8 cellular contexts compared by ENCODE assay signal in the genomic region with DNA sequence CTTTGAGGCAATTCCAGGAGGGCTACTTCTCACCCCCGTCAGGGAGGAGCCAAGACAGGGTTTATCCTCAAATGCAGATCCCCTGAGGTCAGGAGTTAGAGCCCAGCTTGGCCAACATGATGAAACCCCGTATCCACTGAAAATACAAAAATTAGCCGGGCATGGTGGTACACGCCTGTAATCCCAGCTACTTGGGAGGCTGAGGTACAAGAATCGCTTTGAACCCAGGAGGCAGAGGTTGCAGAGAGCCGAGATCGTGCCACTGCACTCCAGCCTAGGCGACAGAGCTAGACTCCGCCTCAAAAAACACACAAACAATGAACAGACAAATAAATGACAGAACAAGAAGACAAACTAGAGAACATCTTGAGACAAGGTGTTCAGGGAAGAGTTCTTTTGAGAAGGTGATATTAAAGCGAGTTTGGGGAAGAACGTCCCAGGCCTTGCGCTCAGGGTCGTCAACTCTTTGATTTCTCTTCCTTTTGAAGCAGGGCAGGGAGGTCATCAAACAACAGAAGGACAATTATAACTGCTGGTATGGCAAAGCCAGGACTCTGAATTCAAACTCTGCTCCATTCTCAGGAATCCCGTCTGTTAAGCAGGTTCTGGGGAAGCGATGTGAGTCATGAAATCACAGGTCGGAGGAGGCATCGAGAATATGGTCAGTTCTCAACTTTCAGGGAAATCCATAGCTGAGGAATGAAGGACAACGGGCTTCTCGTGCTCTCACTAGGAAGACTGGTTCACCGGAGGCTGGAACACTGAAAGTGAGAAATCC. TPM values are rescaled to one million over a fixed set of nuclear protein-coding genes. Genes with fewer than 3 reads are reported as not detected.
DNase-seq lines count a peak whose midpoint lies in the region; ATAC-seq, FAIRE-seq and TF ChIP-seq lines count a peak whose summit lies in the region.

No MANE protein-coding gene starts in this region.

- peaks cover 19% of the 10 kb centered on the region for H4K20me1 ChIP-seq in K562 (replicated peaks; ENCODE audit: control insufficient read depth, insufficient read depth, low read length)

- FAIRE-seq in K562 (lab: Jason Lieb, UNC): no peak

- TF ChIP-seq CTCF in AG10803 (conservative IDR thresholded peaks at IDR 0.05; ENCODE audit: low read length) (no peak), K562 (IDR thresholded peaks at IDR 0.05 in 2 of 3, conservative IDR thresholded peaks at IDR 0.05 in 1 of 3; ENCODE audit: insufficient read depth in 2 of 3, low read depth in 1 of 3, low read length in 3 of 3) (no peak), lower leg skin (IDR thresholded peaks at IDR 0.05) (no peak), uterus (IDR thresholded peaks at IDR 0.05) (no peak)

- peak overlapping the region; percentile 91 for H3K4me3 ChIP-seq in AG10803 (ENCODE audit: low read length)
- H3K4me3 ChIP-seq in HUES48 (ENCODE audit: low read depth, low read length): peak overlapping the region; percentile 89
- H3K4me3 ChIP-seq in K562: peak overlapping the region; percentile 97
- peak overlapping the region; percentile 26 for H3K4me3 ChIP-seq in lower leg skin (ENCODE audit: low read depth, poor library complexity, severe bottlenecking)
- peak overlapping the region; percentile 54 to 90 for H3K4me3 ChIP-seq in uterus

- peak overlapping the region; percentile 88 for H3K4me2 ChIP-seq in K562 (ENCODE audit: insufficient read depth, low read length)

- H3K9ac ChIP-seq in HUES48 (ENCODE audit: low read depth, low read length): peak overlapping the region; percentile 92
- H3K9ac ChIP-seq in K562 (ENCODE audit: insufficient read depth in 1 of 2, low read depth in 2 of 2, low read length in 2 of 2): peak overlapping the region; percentile 86 to 88

- no peaks in the 10 kb centered on the region for H3K27me3 ChIP-seq in HUES48 (ENCODE audit: control insufficient read depth, insufficient read depth, low read length)
- H3K27me3 ChIP-seq in K562 (ENCODE audit: control insufficient read depth in 2 of 2, insufficient read depth in 2 of 2, low read length in 2 of 2): no peaks in the 10 kb centered on the region
- H3K27me3 ChIP-seq in uterus: no peaks in the 10 kb centered on the region

- in situ Hi-C loops in K562 (cut with MboI): no loop called here

- no peak for TF ChIP-seq EP300 in K562 (IDR thresholded peaks at IDR 0.05; ENCODE audit: low read length)

- H3K79me2 ChIP-seq in K562 (ENCODE audit: control insufficient read depth, insufficient read depth, low read length): peaks cover 53% of the 10 kb centered on the region

- H3K27ac ChIP-seq in HUES48 (ENCODE audit: low read depth, low read length) (peak overlapping the region; percentile 90), K562 (ENCODE audit: extremely low read depth, low read depth, low read length) (peak overlapping the region; percentile 79), uterus (peak overlapping the region; percentile 84 to 91)

- intact Hi-C loops in K562 (cut with micrococcal nuclease) (loop anchor here (2.0 to 5.0 kb wide), 2 partner anchors 118 to 500 kb away; partner anchors contain the start of gene CBFA2T2), lower leg skin (cut with DNase I; ENCODE audit: low total_unique reads) (no loop called here), uterus (cut with DNase I; ENCODE audit: low total_unique reads) (no loop called here)

- H3K9me3 ChIP-seq in HUES48 (ENCODE audit: control insufficient read depth, insufficient read depth, low read length) (no peaks in the 10 kb centered on the region), K562 (replicated peaks; ENCODE audit: control insufficient read depth, insufficient read depth, low read depth, low read length) (no peaks in the 10 kb centered on the region), uterus (no peaks in the 10 kb centered on the region)

- H3K9me1 ChIP-seq in K562 (ENCODE audit: control insufficient read depth, insufficient read depth, low read length): peaks cover 4% of the 10 kb centered on the region

- DNase-seq in AG10803 (ENCODE audit: low read depth) (no peak), K562 (ENCODE audit: extremely low read depth in 1 of 4, low spot score in 3 of 4) (peak in 1 of 4 experiments; percentile 26), lower leg skin (ENCODE audit: low spot score in 2 of 2) (peak in 1 of 2 donors; percentile 16), uterus (no peak), NCI-H748 treated with DMSO at 0.1 percent for 48 hours (lab: John Stamatoyannopoulos, UW) (no peak)
- no peak for DNase-seq in stimulated activated CD4-positive, alpha-beta T cell treated with anti-CD3 and anti-CD28 coated beads, Interleukin-2, amount 100 ng/mL, for 24 hours

- no peak for ATAC-seq in K562
- no peak for ATAC-seq in HG02678 (IDR thresholded peaks at IDR 0.05; ENCODE audit: unreplicated experiment)

- peaks cover 12% of the 10 kb centered on the region for H3K4me1 ChIP-seq in HUES48 (ENCODE audit: control insufficient read depth, insufficient read depth, low read length)
- H3K4me1 ChIP-seq in K562 (replicated peaks in 1 of 2; ENCODE audit: control insufficient read depth in 2 of 2, insufficient read depth in 2 of 2, low read length in 2 of 2): peaks cover 20 to 26% of the 10 kb centered on the region in 2 experiments
- H3K4me1 ChIP-seq in uterus: peaks cover 6 to 14% of the 10 kb centered on the region in 2 donors

- POLR2A ChIA-PET in K562 (lab: Yijun Ruan, JAX): interaction anchor here (0.6 to 2.5 kb wide), 15 partner anchors 9 to 396 kb away, joined by 3 to 11 read pairs (median 3); partner anchors contain the start of gene EIF2S2

- CTCF ChIA-PET in K562 (lab: Yijun Ruan, JAX; ENCODE audit: low intra/inter-chr PET ratio): no interaction called here

- H3K36me3 ChIP-seq in HUES48 (ENCODE audit: control insufficient read depth, insufficient read depth, low read length) (no peaks in the 10 kb centered on the region), K562 (ENCODE audit: control insufficient read depth, insufficient read depth, low read length) (peaks cover 10% of the 10 kb centered on the region; the same call in 1 of the 3 replicates), uterus (no peaks in the 10 kb centered on the region)

- BruUV-seq in K562 (replicated peaks; lab: Mats Ljungman, UMichigan): TSS peak; percentile 87

- TF ChIP-seq RAD21 in K562 (CRISPR knock-in tag; conservative IDR thresholded peaks at IDR 0.05 in 1 of 2, IDR thresholded peaks at IDR 0.05 in 1 of 2): no peak

- TF ChIP-seq POLR2A in K562 (conservative IDR thresholded peaks at IDR 0.05): no peak
- TF ChIP-seq POLR2A in lower leg skin (IDR thresholded peaks at IDR 0.05): no peak
- no peak for TF ChIP-seq POLR2A in uterus (IDR thresholded peaks at IDR 0.05)

- peak overlapping the region; percentile 92 for H2AFZ ChIP-seq in K562 (ENCODE audit: low read depth, low read length)

- 2% methylated on average over 20 of the region's 20 CpGs for WGBS in K562 (ENCODE audit: insufficient coverage, low coverage, missing lambda C conversion rate)
- WGBS in lower leg skin, 2 donors: 37 to 38% methylated on average over 20 of the region's 20 CpGs

TF ChIP-seq in K562, 482 proteins besides CTCF, POLR2A, EP300 and RAD21 (continues in another document):
- TF ChIP-seq RBFOX2 (IDR thresholded peaks at IDR 0.05; ENCODE audit: low read depth, low read length) (no peak), BCL6 (CRISPR knock-in tag; IDR thresholded peaks at IDR 0.05) (no peak), PTTG1 (tag; IDR thresholded peaks at IDR 0.05; ENCODE audit: low read depth) (no peak), NBN (IDR thresholded peaks at IDR 0.05; ENCODE audit: low read depth) (0 out of 2 replicates have a peak, but pooled peaks have one; percentile 13), KAT7 (CRISPR knock-in tag; IDR thresholded peaks at IDR 0.05; ENCODE audit: borderline replicate concordance) (peak; percentile 62; the same call in 1 of the 2 replicates), SOX6 (IDR thresholded peaks at IDR 0.05) (no peak)
- TF ChIP-seq, protein P1, sequence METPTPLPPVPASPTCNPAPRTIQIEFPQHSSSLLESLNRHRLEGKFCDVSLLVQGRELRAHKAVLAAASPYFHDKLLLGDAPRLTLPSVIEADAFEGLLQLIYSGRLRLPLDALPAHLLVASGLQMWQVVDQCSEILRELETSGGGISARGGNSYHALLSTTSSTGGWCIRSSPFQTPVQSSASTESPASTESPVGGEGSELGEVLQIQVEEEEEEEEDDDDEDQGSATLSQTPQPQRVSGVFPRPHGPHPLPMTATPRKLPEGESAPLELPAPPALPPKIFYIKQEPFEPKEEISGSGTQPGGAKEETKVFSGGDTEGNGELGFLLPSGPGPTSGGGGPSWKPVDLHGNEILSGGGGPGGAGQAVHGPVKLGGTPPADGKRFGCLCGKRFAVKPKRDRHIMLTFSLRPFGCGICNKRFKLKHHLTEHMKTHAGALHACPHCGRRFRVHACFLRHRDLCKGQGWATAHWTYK (CRISPR knock-in tag; IDR thresholded peaks at IDR 0.05): 0 out of 2 replicates have a peak, but pooled peaks have one; percentile 19

RNA-seq across cellular contexts. Expression of gene RALY, which starts 1.4 kb away (rescaled TPM):
- total RNA-seq in K562 (2011; cell fraction: chromatin; rRNA removed; ENCODE audit: low replicate concordance): 32.4 and 53.6 TPM in 2 replicates
- total RNA-seq in K562 (2011; cell fraction: nucleolus; rRNA removed): 34.2 and 42.0 TPM in 2 replicates
- 39.2 and 53.0 TPM in 2 replicates for total RNA-seq in K562 (2011; cell fraction: nucleoplasm; rRNA removed)
- 120 and 130 TPM in 2 replicates for total RNA-seq in K562 (2014; rRNA removed)
- 66.0 and 71.2 TPM in 2 replicates for total RNA-seq in K562 (2014; rRNA removed; fragmentation: Illumina TruSeq; extraction: Trizol)
- total RNA-seq in K562 (2015; rRNA removed; fragmentation: Illumina TruSeq; extraction: Trizol): 125 and 130 TPM in 2 replicates
- 164 and 174 TPM in 2 replicates for total RNA-seq in K562 (2021)
- 121 and 130 TPM in 2 replicates for polyA plus RNA-seq in K562 (2011; rRNA removed)
- polyA plus RNA-seq in K562 (2011; cell fraction: cytosol; rRNA removed): 127 and 230 TPM in 2 replicates
- 54.0 and 67.3 TPM in 2 replicates for polyA plus RNA-seq in K562 (2011; cell fraction: nucleus; rRNA removed)
- polyA plus RNA-seq in K562 (2012): 134 and 170 TPM in 2 replicates
- polyA plus RNA-seq in K562 (2014; fragmentation: Illumina TruSeq; extraction: Trizol): 128 and 152 TPM in 2 replicates
- polyA plus RNA-seq in K562 (2014; fragmentation: Nextera tagmentation; extraction: Ambion mirVana): 1 to 10 TPM in 1 of 2 experiments, under 1 TPM in 1; 0.80 to 1.2 TPM
- polyA plus RNA-seq in K562 (2014; rRNA removed): 207 and 219 TPM in 2 replicates
- polyA minus RNA-seq in K562 (2011; rRNA and poly(A)+ RNA removed): 52.4 and 62.2 TPM in 2 replicates
- 67.6 and 72.6 TPM in 2 replicates for polyA minus RNA-seq in K562 (2011; cell fraction: cytosol; rRNA and poly(A)+ RNA removed)
- 29.5 and 41.0 TPM in 2 replicates for polyA minus RNA-seq in K562 (2011; cell fraction: nucleus; rRNA and poly(A)+ RNA removed)
- total RNA-seq in lower leg skin: 100 to 1,000 TPM in 1 of 4 donors, 10 to 100 TPM in 3; 92.2 to 113 (median 98.6) TPM
- 100 to 1,000 TPM in 1 of 4 donors, 10 to 100 TPM in 3; 23.2 to 101 (median 87.5) TPM for total RNA-seq in uterus

Comparison
In these comparisons a context has a peak if more than half of its experiments do, and no peak if none do; other contexts are left out.
1. H3K4me3 ChIP-seq: peak in every context shown above with its lines; median percentile 97 in K562; 91 in AG10803; 89 in HUES48; 72 in uterus; 26 in lower leg skin.